ENCODE assay signal across 16 cellular contexts in the genomic region with DNA sequence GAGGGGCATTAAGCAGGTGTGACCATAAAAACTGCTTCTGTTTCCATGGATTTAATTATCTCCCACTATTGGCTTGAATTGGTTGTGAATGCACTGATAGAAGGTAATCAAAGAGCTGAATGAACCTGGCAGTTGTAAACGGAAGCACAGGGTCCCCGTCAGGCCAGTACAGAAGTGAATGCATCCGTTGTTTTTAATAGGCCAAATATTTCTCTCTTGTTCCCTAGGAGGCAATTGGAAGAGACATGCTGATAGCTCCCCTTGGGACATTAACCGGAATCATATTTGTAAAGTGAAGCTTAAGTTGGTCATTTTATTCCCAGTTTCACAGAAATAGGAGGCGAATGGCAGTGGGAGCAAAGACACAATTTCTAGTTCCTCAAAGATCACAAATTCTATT.
DNase-seq lines count a peak whose midpoint lies in the region; ATAC-seq and TF ChIP-seq lines count a peak whose summit lies in the region.
"Had no signal": no experiment of that assay in that cellular context is flagged by ENCODE, and none has a peak within 500 bp of the region (broad histone marks: within the 10 kb centered on the region; RNA-seq: fewer than 3 reads in every experiment).

No MANE protein-coding gene starts in this region.

- H3K9me3 ChIP-seq in lower lobe of right lung: no peaks in the 10 kb centered on the region

- no peaks in the 10 kb centered on the region for H3K27me3 ChIP-seq in lower lobe of right lung (ENCODE audit: low read depth)

- H3K4me3 ChIP-seq in lower lobe of right lung: no peak overlapping the region
- H3K4me3 ChIP-seq: GM12878 had no signal

- intact Hi-C loops in lower lobe of right lung (cut with DNase I): no loop called here

- H3K27ac ChIP-seq in lower lobe of right lung: no peak overlapping the region

- DNase-seq in NCI-H1436 (lab: John Stamatoyannopoulos, UW): peak; percentile 26
- DNase-seq in NCI-H1436 treated with DMSO at 0.1 percent for 48 hours (lab: John Stamatoyannopoulos, UW): no peak
- peak in 2 of 3 experiments; percentile 61 to 91 for DNase-seq in NCI-H1417 (lab: John Stamatoyannopoulos, UW)
- peak; percentile 98 for DNase-seq in NCI-H748 treated with DMSO at 0.1 percent for 48 hours (lab: John Stamatoyannopoulos, UW)
- peak; percentile 53 for DNase-seq in retina
- no peak for DNase-seq in iPS-NIHi7 (ENCODE audit: extremely low spot score)
- no peak for DNase-seq in lower lobe of right lung
- DNase-seq: 8988T, GF-D8, GOT3, IMR-90, NCI-H2107, NCI-H526, SHP77 treated with DMSO at 0.1 percent for 48 hours had no signal

- no peaks in the 10 kb centered on the region for H3K4me1 ChIP-seq in lower lobe of right lung

- no peak for TF ChIP-seq CTCF in lower lobe of right lung (IDR thresholded peaks at IDR 0.05)

- ATAC-seq in GM21737 (IDR thresholded peaks at IDR 0.05; ENCODE audit: unreplicated experiment) (no peak), lower lobe of right lung (no peak)
- ATAC-seq: GM12878 had no signal

- no peaks in the 10 kb centered on the region for H3K36me3 ChIP-seq in lower lobe of right lung

Comparison
In these comparisons a context has a peak if more than half of its experiments do, and no peak if none do; other contexts are left out.
1. DNase-seq: peak in NCI-H1436 (single experiment), NCI-H1417 (2 of 3), NCI-H748 treated with DMSO at 0.1 percent for 48 hours (single experiment) and retina (single experiment); none in NCI-H1436 treated with DMSO at 0.1 percent for 48 hours (single experiment), iPS-NIHi7 (single experiment) and lower lobe of right lung (single experiment).